In the genomic region with DNA sequence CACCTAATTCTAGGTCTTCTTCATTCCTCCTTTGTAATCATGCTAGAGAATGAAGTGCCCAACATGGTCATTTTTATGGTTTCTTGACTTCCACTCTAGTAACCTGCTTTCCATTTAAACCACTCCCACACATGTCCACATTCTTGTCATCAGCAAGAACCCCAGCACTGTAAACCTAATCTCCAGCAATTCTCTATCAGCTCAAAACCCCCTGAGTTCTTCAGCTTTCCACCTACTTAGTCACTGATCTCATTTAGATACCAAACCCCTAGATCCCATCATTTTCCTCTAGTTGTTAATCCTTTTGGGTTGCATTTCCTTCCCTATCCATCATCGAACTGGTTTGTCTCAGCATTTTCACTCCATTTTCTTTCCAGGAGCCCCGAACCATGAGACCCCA, we compare ENCODE assay signal across 16 cellular contexts. TPM values are rescaled to one million over a fixed set of nuclear protein-coding genes. Genes with fewer than 3 reads are reported as not detected.
DNase-seq lines count a peak whose midpoint lies in the region; ATAC-seq and TF ChIP-seq lines count a peak whose summit lies in the region.
"Had no signal": no experiment of that assay in that cellular context is flagged by ENCODE, and none has a peak within 500 bp of the region (broad histone marks: within the 10 kb centered on the region; RNA-seq: fewer than 3 reads in every experiment).

No MANE protein-coding gene starts in this region.

- POLR2A ChIA-PET in Panc1 (lab: Charles Lee): no interaction called here

- no peak for ATAC-seq in Panc1
- no peak for ATAC-seq in GM21717 (IDR thresholded peaks at IDR 0.05; ENCODE audit: unreplicated experiment)

- no peaks in the 10 kb centered on the region for H3K27me3 ChIP-seq in Panc1 (ENCODE audit: control insufficient read depth, insufficient read depth, low read length)
- H3K27me3 ChIP-seq: SJSA1 had no signal

- TF ChIP-seq CTCF in Panc1 (IDR thresholded peaks at IDR 0.05): no peak

- H3K4me3 ChIP-seq in Panc1 (ENCODE audit: low read depth in 2 of 2, low read length in 2 of 2): no peak overlapping the region
- H3K4me3 ChIP-seq: SJSA1 had no signal

- no peaks in the 10 kb centered on the region for H3K9me3 ChIP-seq in Panc1 (ENCODE audit: control insufficient read depth, insufficient read depth, low read depth, low read length)
- H3K9me3 ChIP-seq: SJSA1 had no signal

- H3K27ac ChIP-seq in Panc1 (ENCODE audit: low read length): peak overlapping the region; percentile 62
- H3K27ac ChIP-seq: SJSA1 had no signal

- no TSS peak for BruUV-seq in Panc1 (replicated peaks; lab: Mats Ljungman, UMichigan)

- in situ Hi-C loops in Panc1 (cut with HindIII; ENCODE audit: low pct_unique_long_range_greater_than_20kb, low sequenced_read_pairs): no loop called here

- CTCF ChIA-PET in Panc1 (lab: Charles Lee): no interaction called here

- intact Hi-C loops in Panc1 (cut with micrococcal nuclease; ENCODE audit: unreplicated experiment): no loop called here

- peaks cover 47% of the 10 kb centered on the region for H3K4me1 ChIP-seq in Panc1 (ENCODE audit: control insufficient read depth, insufficient read depth, low read length)

- peak; percentile 76 for DNase-seq in A172 (ENCODE audit: low spot score)
- peak; percentile 6 for DNase-seq in ELR (ENCODE audit: low read depth)
- no peak for DNase-seq in Panc1 (ENCODE audit: low read depth, low spot score)
- peak; percentile 51 for DNase-seq in iris pigment epithelial cell (ENCODE audit: low read depth)
- no peak for DNase-seq in hypothalamus (lab: John Stamatoyannopoulos, UW)
- DNase-seq in RPMI8226: no peak
- DNase-seq in HuH-7 (ENCODE audit: low spot score): no peak
- DNase-seq: DMS 273 treated with DMSO at 0.1 percent for 48 hours, GOT3, KG1, NCI-H1092, NCI-H1694, NCI-H2227 treated with DMSO at 0.1 percent for 48 hours, NCI-H524 treated with DMSO at 0.1 percent for 48 hours had no signal

- no peaks in the 10 kb centered on the region for H3K36me3 ChIP-seq in Panc1 (ENCODE audit: control insufficient read depth, insufficient read depth, low read length)

RNA-seq across cellular contexts. Expression of gene GOPC, which starts 49.7 kb away (rescaled TPM):
- 31.6 and 41.6 TPM in 2 replicates for total RNA-seq in A172 (2014; rRNA removed; shearing (Covaris generic))
- total RNA-seq in Panc1 (2021; ENCODE audit: unreplicated experiment): 32.2 TPM
- 18.7 TPM for polyA plus RNA-seq in Panc1 (2012; ENCODE audit: insufficient read length)

Comparison
In these comparisons a context has a peak if more than half of its experiments do, and no peak if none do; other contexts are left out.
1. DNase-seq: peak in A172 (single experiment), ELR (single experiment) and iris pigment epithelial cell (single experiment); none in Panc1 (single experiment), hypothalamus (0 of 51), RPMI8226 (single experiment) and HuH-7 (single experiment).